ENCODE assay signal across 35 cellular contexts in genomic region chr16:88511911-88512310, GRCh38.
"Had no signal": no experiment of that assay in that cellular context is flagged by ENCODE, and none has a peak within 500 bp of the region (broad histone marks: within the 10 kb centered on the region; RNA-seq: fewer than 3 reads in every experiment).

No MANE protein-coding gene starts in this region.

- H3K4me1 ChIP-seq: ascending aorta, breast epithelium had no signal

- H3K36me3 ChIP-seq: ascending aorta, breast epithelium had no signal

- H3K27ac Mint-ChIP-seq: activated B cell treated with CpG ODN at 0.5 μM for 24 hours; activated CD4-positive, alpha-beta memory T cell treated with anti-CD3 and anti-CD28 coated beads for 36 hours; activated CD4-positive, alpha-beta T cell treated with anti-CD3 and anti-CD28 coated beads, Interleukin-2, amount 10 ng/mL, durations not matched to agents 24 days and 14 days; activated CD8-positive, alpha-beta T cell treated with anti-CD3 and anti-CD28 coated beads for 36 hours; activated naive CD4-positive, alpha-beta T cell treated with anti-CD3 and anti-CD28 coated beads for 36 hours; activated naive CD8-positive, alpha-beta T cell treated with anti-CD3 and anti-CD28 coated beads, Interleukin-2, amount 10 ng/mL, durations not matched to agents 7 days and 5 days; activated naive CD8-positive, alpha-beta T cell treated with anti-CD3 and anti-CD28 coated beads, Interleukin-2, amount 50 U/mL, for 24 hours; activated T-cell treated with anti-CD3 and anti-CD28 coated beads, Interleukin-2, amount 50 U/mL, for 72 hours; activated T-helper 1 cell treated with anti-CD3 and anti-CD28 coated beads, Interleukin-12 subunit alpha, Interleukin-12 subunit beta, Interleukin-2, Interleukin-4 antibody, amounts not matched to agents 30 ng/mL and 10 ng/mL and 1 ng/mL, durations not matched to agents 14 hours and 24 hours and 36 hours; activated T-helper 17 cell treated with anti-CD3 and anti-CD28 coated beads, Interleukin-2, amount 50 U/mL, for 72 hours; T-helper 1 cell treated with Interleukin-12 subunit alpha and Interleukin-12 subunit beta and Interleukin-4 antibody, amounts not matched to agents 30 μg/mL and 1 μg/mL, for 36 hours; T-helper 2 cell treated with Interferon-gamma antibody and Interleukin-4, amounts not matched to agents 5 μg/mL and 100 μg/mL, for 36 hours had no signal

- H3K27me3 Mint-ChIP-seq: activated B cell treated with CpG ODN at 0.5 μM for 24 hours; activated CD4-positive, alpha-beta memory T cell treated with anti-CD3 and anti-CD28 coated beads for 36 hours; activated CD4-positive, alpha-beta T cell treated with anti-CD3 and anti-CD28 coated beads, Interleukin-2, amount 10 ng/mL, durations not matched to agents 24 days and 14 days; activated CD8-positive, alpha-beta T cell treated with anti-CD3 and anti-CD28 coated beads for 36 hours; activated naive CD8-positive, alpha-beta T cell treated with anti-CD3 and anti-CD28 coated beads, Interleukin-2, amount 10 ng/mL, durations not matched to agents 7 days and 5 days; activated naive CD8-positive, alpha-beta T cell treated with anti-CD3 and anti-CD28 coated beads, Interleukin-2, amount 50 U/mL, for 24 hours; activated T-helper 17 cell treated with anti-CD3 and anti-CD28 coated beads, Interleukin-2, amount 50 U/mL, for 72 hours; brain had no signal

- DNase-seq: activated B cell treated with CpG ODN at 0.5 μM for 24 hours; activated CD4-positive, alpha-beta memory T cell treated with anti-CD3 and anti-CD28 coated beads for 36 hours; activated CD4-positive, alpha-beta T cell treated with anti-CD3 and anti-CD28 coated beads for 4 hours; activated CD4-positive, alpha-beta T cell treated with anti-CD3 and anti-CD28 coated beads, Interleukin-2, amount 10 ng/mL, durations not matched to agents 24 days and 14 days; activated CD4-positive, alpha-beta T cell treated with anti-CD3 and anti-CD28 coated beads, Interleukin-2, amount 50 U/mL, for 1 hour; activated CD4-positive, alpha-beta T cell treated with anti-CD3 and anti-CD28 coated beads, Interleukin-2, amount 50 U/mL, for 4 hours; activated CD4-positive, CD25-positive, alpha-beta regulatory T cell treated with anti-CD3 and anti-CD28 coated beads, Interleukin-2, amount 50 U/mL, for 72 hours; activated CD8-positive, alpha-beta memory T cell treated with anti-CD3 and anti-CD28 coated beads, Interleukin-2, amount 50 U/mL, for 4 hours; activated CD8-positive, alpha-beta T cell treated with anti-CD3 and anti-CD28 coated beads for 36 hours; activated effector memory CD4-positive, alpha-beta T cell treated with anti-CD3 and anti-CD28 coated beads, Interleukin-2, amount 50 U/mL, for 16 hours; activated gamma-delta T cell treated with Interleukin-2 at 50 U/mL for 16 hours; activated naive CD4-positive, alpha-beta T cell; activated naive CD4-positive, alpha-beta T cell treated with anti-CD3 and anti-CD28 coated beads for 36 hours; activated naive CD4-positive, alpha-beta T cell treated with anti-CD3 and anti-CD28 coated beads, Interleukin-2, amount 50 U/mL, for 16 hours; activated naive CD8-positive, alpha-beta T cell treated with anti-CD3 and anti-CD28 coated beads, Interleukin-2, amount 10 ng/mL, durations not matched to agents 7 days and 5 days; activated naive CD8-positive, alpha-beta T cell treated with anti-CD3 and anti-CD28 coated beads, Interleukin-2, amount 50 U/mL, for 24 hours; activated T-cell treated with anti-CD3 and anti-CD28 coated beads for 4 hours; activated T-cell treated with anti-CD3 and anti-CD28 coated beads, Interleukin-2, amount 50 U/mL, for 1 hour; activated T-cell treated with anti-CD3 and anti-CD28 coated beads, Interleukin-2, amount 50 U/mL, for 4 hours; activated T-cell treated with anti-CD3 and anti-CD28 coated beads, Interleukin-2, amount 50 U/mL, for 72 hours; amygdala; anterior cingulate cortex; central memory CD4-positive, alpha-beta T cell; T-helper 1 cell; T-helper 2 cell; T-helper 9 cell had no signal

- H3K9me3 Mint-ChIP-seq: activated B cell treated with CpG ODN at 0.5 μM for 24 hours; activated CD4-positive, alpha-beta memory T cell treated with anti-CD3 and anti-CD28 coated beads for 36 hours; activated CD4-positive, alpha-beta T cell treated with anti-CD3 and anti-CD28 coated beads, Interleukin-2, amount 10 ng/mL, durations not matched to agents 24 days and 14 days; activated CD8-positive, alpha-beta T cell treated with anti-CD3 and anti-CD28 coated beads for 36 hours; activated naive CD4-positive, alpha-beta T cell treated with anti-CD3 and anti-CD28 coated beads for 36 hours; activated naive CD4-positive, alpha-beta T cell treated with anti-CD3 and anti-CD28 coated beads, Interleukin-2, amount 50 U/mL, for 72 hours; activated naive CD8-positive, alpha-beta T cell treated with anti-CD3 and anti-CD28 coated beads, Interleukin-2, amount 10 ng/mL, durations not matched to agents 7 days and 5 days; activated naive CD8-positive, alpha-beta T cell treated with anti-CD3 and anti-CD28 coated beads, Interleukin-2, amount 50 U/mL, for 24 hours; activated T-cell treated with anti-CD3 and anti-CD28 coated beads, Interleukin-2, amount 50 U/mL, for 4 hours; activated T-cell treated with anti-CD3 and anti-CD28 coated beads, Interleukin-2, amount 50 U/mL, for 72 hours; activated T-helper 1 cell treated with anti-CD3 and anti-CD28 coated beads, Interleukin-12 subunit alpha, Interleukin-12 subunit beta, Interleukin-2, Interleukin-4 antibody, amounts not matched to agents 30 ng/mL and 10 ng/mL and 1 ng/mL, durations not matched to agents 14 hours and 24 hours and 36 hours; activated T-helper 17 cell treated with anti-CD3 and anti-CD28 coated beads, Interleukin-2, amount 50 U/mL, for 72 hours; brain; T-helper 1 cell treated with Interleukin-12 subunit alpha and Interleukin-12 subunit beta and Interleukin-4 antibody, amounts not matched to agents 30 μg/mL and 1 μg/mL, for 36 hours; T-helper 2 cell treated with Interferon-gamma antibody and Interleukin-4, amounts not matched to agents 5 μg/mL and 100 μg/mL, for 36 hours had no signal

- H3K4me1 Mint-ChIP-seq: activated B cell treated with CpG ODN at 0.5 μM for 24 hours; activated CD4-positive, alpha-beta T cell treated with anti-CD3 and anti-CD28 coated beads, Interleukin-2, amount 10 ng/mL, durations not matched to agents 24 days and 14 days; activated naive CD8-positive, alpha-beta T cell treated with anti-CD3 and anti-CD28 coated beads, Interleukin-2, amount 10 ng/mL, durations not matched to agents 7 days and 5 days; activated naive CD8-positive, alpha-beta T cell treated with anti-CD3 and anti-CD28 coated beads, Interleukin-2, amount 50 U/mL, for 24 hours; activated T-helper 17 cell treated with anti-CD3 and anti-CD28 coated beads, Interleukin-2, amount 50 U/mL, for 72 hours had no signal

- H3K27ac ChIP-seq: ascending aorta, breast epithelium, VCaP had no signal

- H3K9me3 ChIP-seq: ascending aorta, breast epithelium had no signal

- H3K27me3 ChIP-seq: ascending aorta, breast epithelium had no signal

- H3K4me3 Mint-ChIP-seq: activated B cell treated with CpG ODN at 0.5 μM for 24 hours; activated CD4-positive, alpha-beta memory T cell treated with anti-CD3 and anti-CD28 coated beads for 36 hours; activated CD4-positive, alpha-beta T cell treated with anti-CD3 and anti-CD28 coated beads, Interleukin-2, amount 10 ng/mL, durations not matched to agents 24 days and 14 days; activated CD8-positive, alpha-beta T cell treated with anti-CD3 and anti-CD28 coated beads for 36 hours; activated naive CD4-positive, alpha-beta T cell treated with anti-CD3 and anti-CD28 coated beads for 36 hours; activated naive CD8-positive, alpha-beta T cell treated with anti-CD3 and anti-CD28 coated beads, Interleukin-2, amount 10 ng/mL, durations not matched to agents 7 days and 5 days; activated naive CD8-positive, alpha-beta T cell treated with anti-CD3 and anti-CD28 coated beads, Interleukin-2, amount 50 U/mL, for 24 hours; activated T-cell treated with anti-CD3 and anti-CD28 coated beads, Interleukin-2, amount 50 U/mL, for 4 hours; activated T-cell treated with anti-CD3 and anti-CD28 coated beads, Interleukin-2, amount 50 U/mL, for 72 hours; activated T-helper 1 cell treated with anti-CD3 and anti-CD28 coated beads, Interleukin-12 subunit alpha, Interleukin-12 subunit beta, Interleukin-2, Interleukin-4 antibody, amounts not matched to agents 30 ng/mL and 10 ng/mL and 1 ng/mL, durations not matched to agents 14 hours and 24 hours and 36 hours; activated T-helper 17 cell treated with anti-CD3 and anti-CD28 coated beads, Interleukin-2, amount 50 U/mL, for 72 hours; brain; T-helper 1 cell treated with Interleukin-12 subunit alpha and Interleukin-12 subunit beta and Interleukin-4 antibody, amounts not matched to agents 30 μg/mL and 1 μg/mL, for 36 hours; T-helper 2 cell treated with Interferon-gamma antibody and Interleukin-4, amounts not matched to agents 5 μg/mL and 100 μg/mL, for 36 hours had no signal

- H3K4me3 ChIP-seq: ascending aorta, breast epithelium had no signal
